ENCODE assay signal across 16 cellular contexts in genomic region chr10:125788156-125789034, GRCh38. TPM values are rescaled to one million over a fixed set of nuclear protein-coding genes. Genes with fewer than 3 reads are reported as not detected.
DNase-seq lines count a peak whose midpoint lies in the region; ATAC-seq and TF ChIP-seq lines count a peak whose summit lies in the region.
"Had no signal": no experiment of that assay in that cellular context is flagged by ENCODE, and none has a peak within 500 bp of the region (broad histone marks: within the 10 kb centered on the region; RNA-seq: fewer than 3 reads in every experiment).

No MANE protein-coding gene starts in this region.

- peak overlapping the region; percentile 76 for H3K27ac Mint-ChIP-seq in CD8-positive, alpha-beta T cell
- H3K27ac Mint-ChIP-seq in IgD-negative memory B cell: peak overlapping the region in 2 of 3 donors; percentile 20 to 67
- H3K27ac Mint-ChIP-seq in activated naive CD8-positive, alpha-beta T cell treated with anti-CD3 and anti-CD28 coated beads, Interleukin-2, amount 10 ng/mL, durations not matched to agents 7 days and 5 days: peak overlapping the region; percentile 80
- H3K27ac Mint-ChIP-seq in naive thymus-derived CD8-positive, alpha-beta T cell: peak overlapping the region; percentile 40 to 96 (median 83)
- H3K27ac Mint-ChIP-seq: stimulated activated naive CD8-positive, alpha-beta T cell treated with anti-CD3 and anti-CD28 coated beads, Interleukin-15, Interleukin-2, amounts not matched to agents 100 ng/mL and 50 ng/mL, for 24 hours had no signal

- TF ChIP-seq CTCF in CD8-positive, alpha-beta T cell (IDR thresholded peaks at IDR 0.05): no peak

- H3K36me3 Mint-ChIP-seq in CD8-positive, alpha-beta T cell: peaks cover 34% of the 10 kb centered on the region
- H3K36me3 Mint-ChIP-seq in IgD-negative memory B cell: peaks cover 14% of the 10 kb centered on the region
- peaks cover 11% of the 10 kb centered on the region for H3K36me3 Mint-ChIP-seq in activated naive CD8-positive, alpha-beta T cell treated with anti-CD3 and anti-CD28 coated beads, Interleukin-2, amount 10 ng/mL, durations not matched to agents 7 days and 5 days
- peaks cover 4 to 19% (median 10%) of the 10 kb centered on the region in 3 donors for H3K36me3 Mint-ChIP-seq in naive thymus-derived CD8-positive, alpha-beta T cell

- peak overlapping the region; percentile 5 for H3K4me3 Mint-ChIP-seq in CD8-positive, alpha-beta T cell
- H3K4me3 Mint-ChIP-seq in IgD-negative memory B cell: no peak overlapping the region
- H3K4me3 Mint-ChIP-seq in activated naive CD8-positive, alpha-beta T cell treated with anti-CD3 and anti-CD28 coated beads, Interleukin-2, amount 10 ng/mL, durations not matched to agents 7 days and 5 days: peak overlapping the region; percentile 51
- peak overlapping the region in 5 of 10 donors; percentile 24 to 56 (median 42) for H3K4me3 Mint-ChIP-seq in naive thymus-derived CD8-positive, alpha-beta T cell
- H3K4me3 Mint-ChIP-seq: stimulated activated naive CD8-positive, alpha-beta T cell treated with anti-CD3 and anti-CD28 coated beads, Interleukin-15, Interleukin-2, amounts not matched to agents 100 ng/mL and 50 ng/mL, for 24 hours had no signal

- H3K9me3 Mint-ChIP-seq in CD8-positive, alpha-beta T cell: no peaks in the 10 kb centered on the region
- H3K9me3 Mint-ChIP-seq in IgD-negative memory B cell: peaks cover 0 to 3% (median 1%) of the 10 kb centered on the region in 3 donors
- no peaks in the 10 kb centered on the region for H3K9me3 Mint-ChIP-seq in activated naive CD8-positive, alpha-beta T cell treated with anti-CD3 and anti-CD28 coated beads, Interleukin-2, amount 10 ng/mL, durations not matched to agents 7 days and 5 days
- H3K9me3 Mint-ChIP-seq in naive thymus-derived CD8-positive, alpha-beta T cell: no peaks in the 10 kb centered on the region
- H3K9me3 Mint-ChIP-seq: stimulated activated naive CD8-positive, alpha-beta T cell treated with anti-CD3 and anti-CD28 coated beads, Interleukin-15, Interleukin-2, amounts not matched to agents 100 ng/mL and 50 ng/mL, for 24 hours had no signal

- peaks cover 24% of the 10 kb centered on the region for H3K4me1 Mint-ChIP-seq in CD8-positive, alpha-beta T cell (ENCODE audit: low read depth)
- peaks cover 0 to 10% (median 2%) of the 10 kb centered on the region in 3 donors for H3K4me1 Mint-ChIP-seq in IgD-negative memory B cell
- H3K4me1 Mint-ChIP-seq in activated naive CD8-positive, alpha-beta T cell treated with anti-CD3 and anti-CD28 coated beads, Interleukin-2, amount 10 ng/mL, durations not matched to agents 7 days and 5 days: peaks cover 15% of the 10 kb centered on the region
- H3K4me1 Mint-ChIP-seq in naive thymus-derived CD8-positive, alpha-beta T cell: peaks cover 16 to 31% (median 24%) of the 10 kb centered on the region in 4 donors

- peak overlapping the region; percentile 38 for H3K27ac ChIP-seq in CD8-positive, alpha-beta T cell (ENCODE audit: low read depth, low read length)
- H3K27ac ChIP-seq: ovary, Peyer's patch, vagina had no signal

- POLR2A ChIA-PET in CD8-positive, alpha-beta T cell (lab: Charles Lee): interaction anchor here (0.7 to 1.7 kb wide), 2 partner anchors 35 to 69 kb away, joined by 3 to 4 read pairs; partner anchors contain the start of genes BCCIP, EDRF1 and UROS
- POLR2A ChIA-PET in activated naive CD8-positive, alpha-beta T cell treated with anti-CD3 and anti-CD28 coated beads, Interleukin-2, amount 10 ng/mL, durations not matched to agents 7 days and 5 days (lab: Charles Lee): interaction anchor here (1.1 to 2.1 kb wide), 2 partner anchors 35 to 69 kb away, joined by 3 to 10 read pairs; partner anchors contain the start of genes BCCIP, EDRF1 and UROS
- POLR2A ChIA-PET in naive thymus-derived CD8-positive, alpha-beta T cell (lab: Charles Lee): interaction anchor here (1.9 kb wide), 1 partner anchor 35 kb away, joined by 5 read pairs; the partner anchor contains the start of genes BCCIP and UROS

- no peaks in the 10 kb centered on the region for H3K27me3 Mint-ChIP-seq in CD8-positive, alpha-beta T cell (ENCODE audit: low read depth)
- H3K27me3 Mint-ChIP-seq in IgD-negative memory B cell: no peaks in the 10 kb centered on the region
- H3K27me3 Mint-ChIP-seq in activated naive CD8-positive, alpha-beta T cell treated with anti-CD3 and anti-CD28 coated beads, Interleukin-2, amount 10 ng/mL, durations not matched to agents 7 days and 5 days: no peaks in the 10 kb centered on the region
- no peaks in the 10 kb centered on the region for H3K27me3 Mint-ChIP-seq in naive thymus-derived CD8-positive, alpha-beta T cell
- H3K27me3 Mint-ChIP-seq: stimulated activated naive CD8-positive, alpha-beta T cell treated with anti-CD3 and anti-CD28 coated beads, Interleukin-15, Interleukin-2, amounts not matched to agents 100 ng/mL and 50 ng/mL, for 24 hours had no signal

- H3K27me3 ChIP-seq in CD8-positive, alpha-beta T cell (ENCODE audit: insufficient read depth, low read length): no peaks in the 10 kb centered on the region
- H3K27me3 ChIP-seq: ovary, Peyer's patch, vagina had no signal

- H3K9me3 ChIP-seq in CD8-positive, alpha-beta T cell (ENCODE audit: low read length): no peaks in the 10 kb centered on the region
- H3K9me3 ChIP-seq: ovary, Peyer's patch, vagina had no signal

- CTCF ChIA-PET in CD8-positive, alpha-beta T cell (lab: Charles Lee): no interaction called here

- H3K4me3 ChIP-seq in CD8-positive, alpha-beta T cell (ENCODE audit: low read depth, low read length): no peak overlapping the region
- H3K4me3 ChIP-seq: ovary, Peyer's patch, vagina had no signal

- peaks cover 3% of the 10 kb centered on the region for H3K36me3 ChIP-seq in CD8-positive, alpha-beta T cell (ENCODE audit: insufficient read depth, low read length)
- H3K36me3 ChIP-seq: ovary had no signal

- H3K4me1 ChIP-seq in CD8-positive, alpha-beta T cell (ENCODE audit: insufficient read depth, low read length): peaks cover 20% of the 10 kb centered on the region
- H3K4me1 ChIP-seq: Peyer's patch, vagina had no signal

- no peak for DNase-seq in CD8-positive, alpha-beta T cell
- peak; percentile 45 for DNase-seq in activated naive CD8-positive, alpha-beta T cell treated with anti-CD3 and anti-CD28 coated beads, Interleukin-2, amount 10 ng/mL, durations not matched to agents 7 days and 5 days
- no peak for DNase-seq in naive thymus-derived CD8-positive, alpha-beta T cell
- DNase-seq in NCI-H2029 (lab: John Stamatoyannopoulos, UW): no peak
- DNase-seq: amygdala, glutamatergic neuron, NCI-H1694 treated with DMSO at 0.1 percent for 48 hours, NCI-H510A treated with DMSO at 0.1 percent for 48 hours had no signal

- peak; percentile 64 for ATAC-seq in CD8-positive, alpha-beta T cell
- peak; percentile 93 for ATAC-seq in activated naive CD8-positive, alpha-beta T cell treated with anti-CD3 and anti-CD28 coated beads, Interleukin-2, amount 10 ng/mL, durations not matched to agents 7 days and 5 days (ENCODE audit: low read depth)
- ATAC-seq in naive thymus-derived CD8-positive, alpha-beta T cell: peak; percentile 25 to 65
- ATAC-seq in HG03460 (IDR thresholded peaks at IDR 0.05; ENCODE audit: unreplicated experiment) (no peak), GM21526 (IDR thresholded peaks at IDR 0.05; ENCODE audit: low FRiP score, unreplicated experiment) (no peak)

- intact Hi-C loops in CD8-positive, alpha-beta T cell (cut with DNase I, micrococcal nuclease): no loop called here

RNA-seq across cellular contexts. Expression of gene MMP21, which starts 12.8 kb away (rescaled TPM):
- total RNA-seq in CD8-positive, alpha-beta T cell: under 1 TPM; 0.27 to 0.28 TPM
- not detected for polyA plus RNA-seq in IgD-negative memory B cell
- total RNA-seq in activated naive CD8-positive, alpha-beta T cell treated with anti-CD3 and anti-CD28 coated beads, Interleukin-2, amount 10 ng/mL, durations not matched to agents 7 days and 5 days: under 1 TPM; 0.20 to 0.25 TPM
- under 1 TPM; 0.18 to 0.71 TPM for total RNA-seq in naive thymus-derived CD8-positive, alpha-beta T cell
- not detected for polyA plus RNA-seq in naive thymus-derived CD8-positive, alpha-beta T cell
- total RNA-seq: vagina had no signal
- polyA plus RNA-seq: BJ had no signal

RNA-seq across cellular contexts. Expression of gene UROS, which starts 34.7 kb away (rescaled TPM):
- total RNA-seq in CD8-positive, alpha-beta T cell: 10 to 100 TPM; 17.7 to 20.7 TPM
- polyA plus RNA-seq in IgD-negative memory B cell: 55.1 TPM
- total RNA-seq in activated naive CD8-positive, alpha-beta T cell treated with anti-CD3 and anti-CD28 coated beads, Interleukin-2, amount 10 ng/mL, durations not matched to agents 7 days and 5 days: 10 to 100 TPM; 45.4 to 45.9 TPM
- total RNA-seq in naive thymus-derived CD8-positive, alpha-beta T cell: 10 to 100 TPM; 37.8 to 40.6 TPM
- 10 to 100 TPM; 62.2 to 71.8 (median 66.5) TPM for polyA plus RNA-seq in naive thymus-derived CD8-positive, alpha-beta T cell

RNA-seq across cellular contexts. Expression of gene BCCIP, which starts 35.0 kb away (rescaled TPM):
- total RNA-seq in CD8-positive, alpha-beta T cell: 10 to 100 TPM; 41.3 to 42.0 TPM
- polyA plus RNA-seq in IgD-negative memory B cell: 70.0 TPM
- total RNA-seq in activated naive CD8-positive, alpha-beta T cell treated with anti-CD3 and anti-CD28 coated beads, Interleukin-2, amount 10 ng/mL, durations not matched to agents 7 days and 5 days: 10 to 100 TPM; 44.3 to 44.9 TPM
- total RNA-seq in naive thymus-derived CD8-positive, alpha-beta T cell: 10 to 100 TPM; 46.3 to 54.9 TPM
- 10 to 100 TPM; 87.8 to 94.0 (median 93.6) TPM for polyA plus RNA-seq in naive thymus-derived CD8-positive, alpha-beta T cell

Comparison
In these comparisons a context has a peak if more than half of its experiments do, and no peak if none do; other contexts are left out.
1. ATAC-seq: peak in CD8-positive, alpha-beta T cell (single experiment), activated naive CD8-positive, alpha-beta T cell treated with anti-CD3 and anti-CD28 coated beads, Interleukin-2, amount 10 ng/mL, durations not matched to agents 7 days and 5 days (single experiment) and naive thymus-derived CD8-positive, alpha-beta T cell (2 of 2); none in HG03460 (single experiment) and GM21526 (single experiment).
2. H3K4me3 Mint-ChIP-seq: peak in CD8-positive, alpha-beta T cell (single experiment) and activated naive CD8-positive, alpha-beta T cell treated with anti-CD3 and anti-CD28 coated beads, Interleukin-2, amount 10 ng/mL, durations not matched to agents 7 days and 5 days (single experiment); none in IgD-negative memory B cell (0 of 4).
3. Peak in every context shown above with its lines, with median percentiles within 50 percentile points of each other: H3K27ac Mint-ChIP-seq.